In the genomic region with DNA sequence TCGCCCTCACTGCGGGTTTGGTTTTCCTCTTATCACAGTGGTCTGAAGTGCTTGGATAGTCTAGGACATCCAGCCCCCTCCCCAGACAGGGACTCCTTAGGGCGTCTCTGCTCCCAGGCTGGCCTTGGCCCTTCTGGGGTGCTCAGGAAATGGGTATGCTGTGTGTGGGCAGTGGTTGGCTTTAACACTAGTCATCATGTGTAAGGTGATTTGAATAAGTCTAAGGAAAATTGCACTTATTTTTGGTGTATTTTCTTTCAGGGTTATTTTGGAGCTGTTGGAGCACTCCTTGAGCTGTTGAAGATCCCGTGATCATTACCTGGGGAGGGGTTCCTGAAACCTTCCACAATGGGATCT, we compare ENCODE assay signal across 15 cellular contexts. TPM values are rescaled to one million over a fixed set of nuclear protein-coding genes. Genes with fewer than 3 reads are reported as not detected.
A peak's percentile ranks its signal among the peaks of the same experiment; 100 is the strongest.
DNase-seq lines count a peak whose midpoint lies in the region; ATAC-seq and TF ChIP-seq lines count a peak whose summit lies in the region.
"Had no signal": no experiment of that assay in that cellular context is flagged by ENCODE, and none has a peak within 500 bp of the region (broad histone marks: within the 10 kb centered on the region; RNA-seq: fewer than 3 reads in every experiment).

No MANE protein-coding gene starts in this region.

- H3K27me3 Mint-ChIP-seq in CD8-positive, alpha-beta T cell (ENCODE audit: low read depth) = no peaks in the 10 kb centered on the region
- no peaks in the 10 kb centered on the region for H3K27me3 Mint-ChIP-seq in activated naive CD8-positive, alpha-beta T cell treated with anti-CD3 and anti-CD28 coated beads for 36 hours
- no peaks in the 10 kb centered on the region for H3K27me3 Mint-ChIP-seq in naive thymus-derived CD4-positive, alpha-beta T cell

- no peak overlapping the region for H3K4me3 ChIP-seq in ACC112 (ENCODE audit: low read depth, low read length)
- no peak overlapping the region for H3K4me3 ChIP-seq in CD8-positive, alpha-beta T cell (ENCODE audit: low read depth, low read length)
- H3K4me3 ChIP-seq in naive thymus-derived CD4-positive, alpha-beta T cell (ENCODE audit: low read length) = no peak overlapping the region
- H3K4me3 ChIP-seq in upper lobe of right lung = no peak overlapping the region
- H3K4me3 ChIP-seq in ovary = no peak overlapping the region
- H3K4me3 ChIP-seq: K562 had no signal

- POLR2A ChIA-PET in CD8-positive, alpha-beta T cell (lab: Charles Lee) = no interaction called here
- POLR2A ChIA-PET in naive thymus-derived CD4-positive, alpha-beta T cell (lab: Charles Lee) = no interaction called here

- H3K36me3 Mint-ChIP-seq in CD8-positive, alpha-beta T cell = peaks cover 74% of the 10 kb centered on the region
- peaks cover 33% of the 10 kb centered on the region for H3K36me3 Mint-ChIP-seq in activated naive CD8-positive, alpha-beta T cell treated with anti-CD3 and anti-CD28 coated beads for 36 hours
- H3K36me3 Mint-ChIP-seq in naive thymus-derived CD4-positive, alpha-beta T cell = peaks cover 12 to 23% (median 14%) of the 10 kb centered on the region in 5 donors

- no peak for ATAC-seq in CD8-positive, alpha-beta T cell
- no peak for ATAC-seq in naive thymus-derived CD4-positive, alpha-beta T cell
- ATAC-seq in upper lobe of right lung = no peak
- ATAC-seq: K562 had no signal

- TF ChIP-seq CTCF in CD8-positive, alpha-beta T cell (IDR thresholded peaks at IDR 0.05) = no peak
- TF ChIP-seq CTCF in upper lobe of right lung (IDR thresholded peaks at IDR 0.05) (no peak), ovary (IDR thresholded peaks at IDR 0.05) (no peak)

- H3K4me1 ChIP-seq in ACC112 (ENCODE audit: control insufficient read depth, insufficient read depth, low read length, unreplicated experiment) (peaks cover 61% of the 10 kb centered on the region), upper lobe of right lung (peaks cover 37% of the 10 kb centered on the region), ovary (ENCODE audit: insufficient read depth) (peaks cover 6% of the 10 kb centered on the region)
- H3K4me1 ChIP-seq in CD8-positive, alpha-beta T cell (ENCODE audit: insufficient read depth, low read length) = peaks cover 4% of the 10 kb centered on the region
- H3K4me1 ChIP-seq in naive thymus-derived CD4-positive, alpha-beta T cell (ENCODE audit: control insufficient read depth in 2 of 2, insufficient read depth in 2 of 2, low read length in 2 of 2) = no peaks in the 10 kb centered on the region

- 78 to 91% (median 87%) methylated on average over 4 of the region's 4 CpGs for WGBS in ovary, 3 donors

- peaks cover 38% of the 10 kb centered on the region for H3K4me1 Mint-ChIP-seq in CD8-positive, alpha-beta T cell (ENCODE audit: low read depth)
- H3K4me1 Mint-ChIP-seq in activated naive CD8-positive, alpha-beta T cell treated with anti-CD3 and anti-CD28 coated beads for 36 hours = peaks cover 42% of the 10 kb centered on the region
- peaks cover 24 to 55% (median 28%) of the 10 kb centered on the region in 7 donors for H3K4me1 Mint-ChIP-seq in naive thymus-derived CD4-positive, alpha-beta T cell

- TF ChIP-seq EP300 in ovary (IDR thresholded peaks at IDR 0.05) = no peak

- H3K9me3 ChIP-seq in CD8-positive, alpha-beta T cell (ENCODE audit: low read length) = no peaks in the 10 kb centered on the region
- H3K9me3 ChIP-seq in naive thymus-derived CD4-positive, alpha-beta T cell (ENCODE audit: control insufficient read depth in 2 of 3, low read length in 3 of 3) = no peaks in the 10 kb centered on the region
- H3K9me3 ChIP-seq in upper lobe of right lung (no peaks in the 10 kb centered on the region), ovary (no peaks in the 10 kb centered on the region)

- peak overlapping the region; percentile 42 for H3K27ac ChIP-seq in ACC112 (ENCODE audit: low read depth, low read length)
- H3K27ac ChIP-seq in CD8-positive, alpha-beta T cell (ENCODE audit: low read depth, low read length) = no peak overlapping the region
- H3K27ac ChIP-seq in naive thymus-derived CD4-positive, alpha-beta T cell (ENCODE audit: low read depth, low read length) = peak overlapping the region; percentile 8
- no peak overlapping the region for H3K27ac ChIP-seq in upper lobe of right lung
- no peak overlapping the region for H3K27ac ChIP-seq in ovary

- CTCF ChIA-PET in CD8-positive, alpha-beta T cell (lab: Charles Lee) = no interaction called here
- CTCF ChIA-PET in naive thymus-derived CD4-positive, alpha-beta T cell (lab: Charles Lee) = no interaction called here

- TF ChIP-seq POLR2A in ovary (IDR thresholded peaks at IDR 0.05) = no peak

- H3K27ac Mint-ChIP-seq in CD8-positive, alpha-beta T cell = peak overlapping the region; percentile 53
- H3K27ac Mint-ChIP-seq in activated naive CD8-positive, alpha-beta T cell treated with anti-CD3 and anti-CD28 coated beads for 36 hours = peak overlapping the region; percentile 56
- peak overlapping the region in 8 of 9 donors; percentile 26 to 85 (median 72) for H3K27ac Mint-ChIP-seq in naive thymus-derived CD4-positive, alpha-beta T cell

- intact Hi-C loops in CD8-positive, alpha-beta T cell (cut with DNase I, micrococcal nuclease) = no loop called here
- intact Hi-C loops in naive thymus-derived CD4-positive, alpha-beta T cell (cut with micrococcal nuclease) = no loop called here
- intact Hi-C loops in upper lobe of right lung (cut with DNase I) (no loop called here), ovary (cut with DNase I) (no loop called here)

- H3K36me3 ChIP-seq in ACC112 (ENCODE audit: insufficient read depth, low read length) (peaks cover 24% of the 10 kb centered on the region; the same call in 1 of the 2 replicates), upper lobe of right lung (peaks cover 70% of the 10 kb centered on the region), ovary (no peaks in the 10 kb centered on the region)
- peaks cover 20% of the 10 kb centered on the region for H3K36me3 ChIP-seq in CD8-positive, alpha-beta T cell (ENCODE audit: insufficient read depth, low read length)
- peaks cover 3 to 39% (median 11%) of the 10 kb centered on the region in 3 experiments for H3K36me3 ChIP-seq in naive thymus-derived CD4-positive, alpha-beta T cell (ENCODE audit: control insufficient read depth in 2 of 3, insufficient read depth in 3 of 3, low read length in 3 of 3)

- H3K27me3 ChIP-seq in ACC112 (ENCODE audit: insufficient read depth, low read length) (no peaks in the 10 kb centered on the region), upper lobe of right lung (no peaks in the 10 kb centered on the region), ovary (no peaks in the 10 kb centered on the region)
- no peaks in the 10 kb centered on the region for H3K27me3 ChIP-seq in CD8-positive, alpha-beta T cell (ENCODE audit: insufficient read depth, low read length)
- no peaks in the 10 kb centered on the region for H3K27me3 ChIP-seq in naive thymus-derived CD4-positive, alpha-beta T cell (ENCODE audit: control insufficient read depth in 2 of 2, insufficient read depth in 2 of 2, low read length in 2 of 2)

- peaks cover 42% of the 10 kb centered on the region for H3K79me2 ChIP-seq in ACC112 (ENCODE audit: control insufficient read depth, insufficient read depth, low read length, unreplicated experiment)

- H3K4me3 Mint-ChIP-seq in CD8-positive, alpha-beta T cell = no peak overlapping the region
- no peak overlapping the region for H3K4me3 Mint-ChIP-seq in activated naive CD8-positive, alpha-beta T cell treated with anti-CD3 and anti-CD28 coated beads for 36 hours
- no peak overlapping the region for H3K4me3 Mint-ChIP-seq in naive thymus-derived CD4-positive, alpha-beta T cell

- no peak for DNase-seq in CD8-positive, alpha-beta T cell
- no peak for DNase-seq in activated naive CD8-positive, alpha-beta T cell treated with anti-CD3 and anti-CD28 coated beads for 36 hours
- DNase-seq in naive thymus-derived CD4-positive, alpha-beta T cell = no peak
- no peak for DNase-seq in stimulated activated CD4-positive, alpha-beta T cell treated with anti-CD3 and anti-CD28 coated beads, Interleukin-2, amount 100 ng/mL, for 24 hours
- no peak for DNase-seq in upper lobe of right lung
- DNase-seq in ovary = no peak
- no peak for DNase-seq in NCI-H2029 (lab: John Stamatoyannopoulos, UW)
- DNase-seq: activated CD4-positive, alpha-beta T cell treated with anti-CD3 and anti-CD28 coated beads for 4 hours; hippocampal formation; kidney glomerular epithelial cell; NCI-H1105 treated with DMSO at 0.1 percent for 48 hours; Right ventricle myocardium superior; T-helper 9 cell had no signal

- H2AFZ ChIP-seq in ACC112 (ENCODE audit: low read length, unreplicated experiment) = no peak overlapping the region

- no peaks in the 10 kb centered on the region for H3K9me3 Mint-ChIP-seq in CD8-positive, alpha-beta T cell
- H3K9me3 Mint-ChIP-seq in activated naive CD8-positive, alpha-beta T cell treated with anti-CD3 and anti-CD28 coated beads for 36 hours = no peaks in the 10 kb centered on the region
- peaks cover 0 to 3% (median 0%) of the 10 kb centered on the region in 11 donors for H3K9me3 Mint-ChIP-seq in naive thymus-derived CD4-positive, alpha-beta T cell

RNA-seq across cellular contexts. Expression of gene PANK2, which starts 33.8 kb away (rescaled TPM):
- 10 to 100 TPM; 44.2 to 53.5 TPM for total RNA-seq in CD8-positive, alpha-beta T cell
- total RNA-seq in activated naive CD8-positive, alpha-beta T cell treated with anti-CD3 and anti-CD28 coated beads for 36 hours = 10 to 100 TPM; 50.0 to 50.7 TPM
- 10 to 100 TPM; 42.4 to 69.7 (median 59.1) TPM for total RNA-seq in naive thymus-derived CD4-positive, alpha-beta T cell
- polyA plus RNA-seq in naive thymus-derived CD4-positive, alpha-beta T cell = 10 to 100 TPM; 39.0 to 46.9 TPM
- 37.6 TPM for total RNA-seq in upper lobe of right lung
- total RNA-seq in ovary = 10 to 100 TPM; 22.2 to 34.9 (median 33.9) TPM
- 10 to 100 TPM; 20.0 to 39.5 TPM for polyA plus RNA-seq in ovary

Comparison
In these comparisons a context has a peak if more than half of its experiments do, and no peak if none do; other contexts are left out.
1. H3K27ac ChIP-seq: peak in ACC112 (single experiment) and naive thymus-derived CD4-positive, alpha-beta T cell (single experiment); none in CD8-positive, alpha-beta T cell (single experiment), upper lobe of right lung (single experiment) and ovary (0 of 2).
2. Peak in every context shown above with its lines, with median percentiles within 50 percentile points of each other: H3K27ac Mint-ChIP-seq.